20 cellular contexts compared by ENCODE assay signal in genomic region chr3:41102053-41102556, GRCh38.
DNase-seq lines count a peak whose midpoint lies in the region; ATAC-seq and TF ChIP-seq lines count a peak whose summit lies in the region.
"Had no signal": no experiment of that assay in that cellular context is flagged by ENCODE, and none has a peak within 500 bp of the region (broad histone marks: within the 10 kb centered on the region; RNA-seq: fewer than 3 reads in every experiment).

No MANE protein-coding gene starts in this region.

- no peaks in the 10 kb centered on the region for H3F3A ChIP-seq in smooth muscle cell (ENCODE audit: low read depth)

- H3K9me3 ChIP-seq in HUES48 (ENCODE audit: control insufficient read depth, insufficient read depth, low read length) (no peaks in the 10 kb centered on the region), hepatocyte (ENCODE audit: low read depth) (no peaks in the 10 kb centered on the region), smooth muscle cell (replicated peaks; ENCODE audit: low read depth) (no peaks in the 10 kb centered on the region)
- H3K9me3 ChIP-seq: upper lobe of right lung had no signal

- H3K27ac ChIP-seq in HUES48 (ENCODE audit: low read depth, low read length) (peak overlapping the region; percentile 12), hepatocyte (peak overlapping the region; percentile 82), smooth muscle cell (ENCODE audit: low read depth) (peak overlapping the region; percentile 42)
- H3K27ac ChIP-seq: upper lobe of right lung had no signal

- DNase-seq in T1000 (lab: John Stamatoyannopoulos, UW) (peak; percentile 5), hepatocyte (ENCODE audit: low spot score) (peak; percentile 79), smooth muscle cell (lab: John Stamatoyannopoulos, UW; ENCODE audit: unreplicated experiment) (no peak), NCI-H2171 treated with DMSO at 0.1 percent for 48 hours (lab: John Stamatoyannopoulos, UW) (no peak)
- DNase-seq in activated effector memory CD4-positive, alpha-beta T cell treated with Interleukin-2 at 50 U/mL for 16 hours: no peak
- DNase-seq: activated T-cell treated with anti-CD3 and anti-CD28 coated beads, Interleukin-2, amount 50 U/mL, for 48 hours; CD8-positive, alpha-beta memory T cell; DMS79 treated with DMSO at 0.1 percent for 48 hours; head of caudate nucleus; immature natural killer cell; NCI-H187; NCI-H446; nucleus accumbens; stimulated activated CD8-positive, alpha-beta memory T cell treated with anti-CD3 and anti-CD28 coated beads, Interleukin-4, amount 100 ng/mL, for 48 hours; upper lobe of right lung had no signal

- H3K4me1 ChIP-seq in HUES48 (ENCODE audit: control insufficient read depth, insufficient read depth, low read length) (peaks cover 16% of the 10 kb centered on the region), hepatocyte (ENCODE audit: insufficient read depth) (peaks cover 9% of the 10 kb centered on the region), smooth muscle cell (ENCODE audit: low read depth) (no peaks in the 10 kb centered on the region)
- H3K4me1 ChIP-seq: upper lobe of right lung had no signal

- H3K9me2 ChIP-seq in hepatocyte (replicated peaks; ENCODE audit: insufficient read depth): no peaks in the 10 kb centered on the region

- H2AFZ ChIP-seq in hepatocyte (no peak overlapping the region), smooth muscle cell (ENCODE audit: low read depth) (no peak overlapping the region)

- H3K4me2 ChIP-seq in hepatocyte: no peak overlapping the region
- no peak overlapping the region for H3K4me2 ChIP-seq in smooth muscle cell

- no peaks in the 10 kb centered on the region for H4K20me1 ChIP-seq in hepatocyte (ENCODE audit: insufficient read depth, poor library complexity, severe bottlenecking)
- H4K20me1 ChIP-seq in smooth muscle cell (ENCODE audit: low read depth): no peaks in the 10 kb centered on the region

- TF ChIP-seq CTCF in hepatocyte (IDR thresholded peaks at IDR 0.05; ENCODE audit: poor library complexity) (no peak), smooth muscle cell (IDR thresholded peaks at IDR 0.05; ENCODE audit: borderline replicate concordance, insufficient read depth, poor library complexity, severe bottlenecking) (no peak)

- H3K79me2 ChIP-seq in hepatocyte (no peaks in the 10 kb centered on the region), smooth muscle cell (ENCODE audit: low read depth) (no peaks in the 10 kb centered on the region)

- H3K36me3 ChIP-seq in HUES48 (ENCODE audit: control insufficient read depth, insufficient read depth, low read length): no peaks in the 10 kb centered on the region
- no peaks in the 10 kb centered on the region for H3K36me3 ChIP-seq in hepatocyte (replicated peaks; ENCODE audit: insufficient read depth, low read depth)
- no peaks in the 10 kb centered on the region for H3K36me3 ChIP-seq in smooth muscle cell (ENCODE audit: low read depth)
- H3K36me3 ChIP-seq: upper lobe of right lung had no signal

- no peak for ATAC-seq in HG02759 (IDR thresholded peaks at IDR 0.05; ENCODE audit: unreplicated experiment)
- ATAC-seq: activated CD4-positive, CD25-positive, alpha-beta regulatory T cell treated with anti-CD3 and anti-CD28 coated beads, Interleukin-2, amount 50 U/mL, for 24 hours; SK-N-SH treated with all-trans-retinoic acid at 6 μM for 48 hours; upper lobe of right lung had no signal

- WGBS in hepatocyte (ENCODE audit: low lambda C conversion rate, missing lambda C conversion rate): 75% methylated on average over 5 of the region's 5 CpGs
- WGBS in smooth muscle cell (ENCODE audit: low lambda C conversion rate): 66% methylated on average over 5 of the region's 5 CpGs

- H3K27me3 ChIP-seq in HUES48 (ENCODE audit: control insufficient read depth, insufficient read depth, low read length) (no peaks in the 10 kb centered on the region), hepatocyte (no peaks in the 10 kb centered on the region), smooth muscle cell (ENCODE audit: low read depth) (no peaks in the 10 kb centered on the region)
- H3K27me3 ChIP-seq: upper lobe of right lung had no signal

- no peak overlapping the region for H3K4me3 ChIP-seq in HUES48 (ENCODE audit: low read depth, low read length)
- H3K4me3 ChIP-seq in hepatocyte: no peak overlapping the region
- H3K4me3 ChIP-seq in smooth muscle cell: no peak overlapping the region
- H3K4me3 ChIP-seq: lung, upper lobe of right lung had no signal

- no peak overlapping the region for H3K9ac ChIP-seq in HUES48 (ENCODE audit: low read depth, low read length)
- H3K9ac ChIP-seq in smooth muscle cell (ENCODE audit: low read depth): no peak overlapping the region

Comparison
In these comparisons a context has a peak if more than half of its experiments do, and no peak if none do; other contexts are left out.
1. H3K27ac ChIP-seq: peak in every context shown above with its lines; median percentile 82 in hepatocyte; 42 in smooth muscle cell; 12 in HUES48.
2. DNase-seq: peak in T1000 (single experiment) and hepatocyte (single experiment); none in smooth muscle cell (single experiment), activated effector memory CD4-positive, alpha-beta T cell treated with Interleukin-2 at 50 U/mL for 16 hours (single experiment) and NCI-H2171 treated with DMSO at 0.1 percent for 48 hours (single experiment).